In genomic region chr5:60295423-60295822, GRCh38 we compare ENCODE assay signal across 9 cellular contexts.
DNase-seq lines count a peak whose midpoint lies in the region; ATAC-seq and TF ChIP-seq lines count a peak whose summit lies in the region.
"Had no signal": no experiment of that assay in that cellular context is flagged by ENCODE, and none has a peak within 500 bp of the region (broad histone marks: within the 10 kb centered on the region; RNA-seq: fewer than 3 reads in every experiment).

No MANE protein-coding gene starts in this region.

- H3K9me3 Mint-ChIP-seq in endodermal cell (peaks cover 6% of the 10 kb centered on the region), osteocyte (ENCODE audit: unreplicated experiment) (peaks cover 7% of the 10 kb centered on the region)
- peaks cover 1% of the 10 kb centered on the region for H3K9me3 Mint-ChIP-seq in activated naive CD4-positive, alpha-beta T cell treated with anti-CD3 and anti-CD28 coated beads for 36 hours

- H3K27ac Mint-ChIP-seq in endodermal cell (no peak overlapping the region), osteocyte (ENCODE audit: unreplicated experiment) (no peak overlapping the region)
- H3K27ac Mint-ChIP-seq in activated naive CD4-positive, alpha-beta T cell treated with anti-CD3 and anti-CD28 coated beads for 36 hours, result no peak overlapping the region
- H3K27ac Mint-ChIP-seq: CD4-positive, CD25-positive, alpha-beta regulatory T cell had no signal

- H3K27ac ChIP-seq in endodermal cell (ENCODE audit: low read depth, low read length), result no peak overlapping the region

- no peak overlapping the region for H3K4me3 ChIP-seq in endodermal cell (ENCODE audit: low read length)

- H3K4me3 Mint-ChIP-seq in endodermal cell, result no peak overlapping the region
- no peak overlapping the region for H3K4me3 Mint-ChIP-seq in osteocyte (ENCODE audit: unreplicated experiment)
- no peak overlapping the region for H3K4me3 Mint-ChIP-seq in activated naive CD4-positive, alpha-beta T cell treated with anti-CD3 and anti-CD28 coated beads for 36 hours
- H3K4me3 Mint-ChIP-seq: CD4-positive, CD25-positive, alpha-beta regulatory T cell had no signal

- DNase-seq in NCI-H82 (lab: John Stamatoyannopoulos, UW), result peak; percentile 63
- DNase-seq in NCI-H82 treated with DMSO at 0.1 percent for 48 hours (lab: John Stamatoyannopoulos, UW; ENCODE audit: unreplicated experiment), result no peak
- DNase-seq in LHCN-M2 (ENCODE audit: low read depth), result peak; percentile 28
- peak; percentile 79 for DNase-seq in endodermal cell
- no peak for DNase-seq in osteocyte (ENCODE audit: extremely low spot score, unreplicated experiment)
- no peak for DNase-seq in activated naive CD4-positive, alpha-beta T cell treated with anti-CD3 and anti-CD28 coated beads for 36 hours
- no peak for DNase-seq in NCI-H510A treated with DMSO at 0.1 percent for 48 hours (lab: John Stamatoyannopoulos, UW)
- DNase-seq: CD4-positive, CD25-positive, alpha-beta regulatory T cell had no signal

- TF ChIP-seq CTCF in endodermal cell (conservative IDR thresholded peaks at IDR 0.05), result peak; percentile 88
- TF ChIP-seq CTCF in osteocyte (IDR thresholded peaks at IDR 0.05), result peak; percentile 64

- H3K27me3 Mint-ChIP-seq in endodermal cell (ENCODE audit: insufficient read depth), result no peaks in the 10 kb centered on the region
- peaks cover 17% of the 10 kb centered on the region for H3K27me3 Mint-ChIP-seq in osteocyte (ENCODE audit: unreplicated experiment)
- no peaks in the 10 kb centered on the region for H3K27me3 Mint-ChIP-seq in activated naive CD4-positive, alpha-beta T cell treated with anti-CD3 and anti-CD28 coated beads for 36 hours (ENCODE audit: low read depth)
- H3K27me3 Mint-ChIP-seq: CD4-positive, CD25-positive, alpha-beta regulatory T cell had no signal

- H3K27me3 ChIP-seq in endodermal cell (ENCODE audit: control insufficient read depth, insufficient read depth, low read length, poor library complexity, severe bottlenecking), result no peaks in the 10 kb centered on the region

- no peaks in the 10 kb centered on the region for H3K4me1 ChIP-seq in endodermal cell (ENCODE audit: control insufficient read depth, insufficient read depth, low read length)

- WGBS in endodermal cell (ENCODE audit: insufficient coverage in 1 of 2, insufficient read length in 1 of 2), 2 experiments, result 7 to 16% methylated on average over 1 to 2 of the region's 2 CpGs

- no peaks in the 10 kb centered on the region for H3K36me3 ChIP-seq in endodermal cell (ENCODE audit: control insufficient read depth, insufficient read depth, low read length)

- CTCF ChIA-PET in activated naive CD4-positive, alpha-beta T cell treated with anti-CD3 and anti-CD28 coated beads for 36 hours (lab: Charles Lee), result no interaction called here

- H3K4me1 Mint-ChIP-seq in endodermal cell, result no peaks in the 10 kb centered on the region
- H3K4me1 Mint-ChIP-seq in osteocyte (ENCODE audit: unreplicated experiment), result peaks cover 4% of the 10 kb centered on the region
- no peaks in the 10 kb centered on the region for H3K4me1 Mint-ChIP-seq in activated naive CD4-positive, alpha-beta T cell treated with anti-CD3 and anti-CD28 coated beads for 36 hours (ENCODE audit: low read depth)
- H3K4me1 Mint-ChIP-seq: CD4-positive, CD25-positive, alpha-beta regulatory T cell had no signal

- no peaks in the 10 kb centered on the region for H3K36me3 Mint-ChIP-seq in endodermal cell (ENCODE audit: low read depth)
- H3K36me3 Mint-ChIP-seq in osteocyte (ENCODE audit: unreplicated experiment), result no peaks in the 10 kb centered on the region
- no peaks in the 10 kb centered on the region for H3K36me3 Mint-ChIP-seq in activated naive CD4-positive, alpha-beta T cell treated with anti-CD3 and anti-CD28 coated beads for 36 hours (ENCODE audit: low read depth)
- H3K36me3 Mint-ChIP-seq: CD4-positive, CD25-positive, alpha-beta regulatory T cell had no signal

- H3K9me3 ChIP-seq in endodermal cell (ENCODE audit: control insufficient read depth, low read length), result peaks cover 9% of the 10 kb centered on the region

- no peak overlapping the region for H3K9ac ChIP-seq in endodermal cell (ENCODE audit: extremely low read depth, low read length, poor library complexity, severe bottlenecking)

- no peak for ATAC-seq in GM19452 (IDR thresholded peaks at IDR 0.05; ENCODE audit: unreplicated experiment)

- intact Hi-C loops in activated naive CD4-positive, alpha-beta T cell treated with anti-CD3 and anti-CD28 coated beads for 36 hours (cut with micrococcal nuclease), result no loop called here

Comparison
In these comparisons a context has a peak if more than half of its experiments do, and no peak if none do; other contexts are left out.
1. DNase-seq: peak in NCI-H82 (single experiment), LHCN-M2 (single experiment) and endodermal cell (single experiment); none in NCI-H82 treated with DMSO at 0.1 percent for 48 hours (single experiment), osteocyte (single experiment), activated naive CD4-positive, alpha-beta T cell treated with anti-CD3 and anti-CD28 coated beads for 36 hours (single experiment) and NCI-H510A treated with DMSO at 0.1 percent for 48 hours (single experiment).